16 cellular contexts compared by ENCODE assay signal in genomic region chr12:101856030-101856429, GRCh38. TPM values are rescaled to one million over a fixed set of nuclear protein-coding genes. Genes with fewer than 3 reads are reported as not detected.
DNase-seq lines count a peak whose midpoint lies in the region; ATAC-seq, FAIRE-seq and TF ChIP-seq lines count a peak whose summit lies in the region.
"Had no signal": no experiment of that assay in that cellular context is flagged by ENCODE, and none has a peak within 500 bp of the region (broad histone marks: within the 10 kb centered on the region; RNA-seq: fewer than 3 reads in every experiment).

No MANE protein-coding gene starts in this region.

- TF ChIP-seq RAD21 in GM12878 (IDR thresholded peaks at IDR 0.05; ENCODE audit: insufficient read depth, low read depth, low read length), result no peak

- peak overlapping the region; percentile 71 for H2AFZ ChIP-seq in GM12878 (ENCODE audit: control insufficient read depth, low read depth, low read length)
- H2AFZ ChIP-seq in osteoblast (ENCODE audit: low read length), result peak overlapping the region; percentile 54

- RAD21 ChIA-PET in GM12878 (lab: Charles Lee; ENCODE audit: unreplicated experiment), result interaction anchor here (0.7 to 2.7 kb wide), 6 partner anchors 9 to 46 kb away, joined by 3 to 16 read pairs (median 6); partner anchors contain the start of gene GNPTAB

- H3K4me2 ChIP-seq in GM12878 (ENCODE audit: control insufficient read depth, insufficient read depth), result peak overlapping the region; percentile 8; the same call in 1 of the 2 replicates
- no peak overlapping the region for H3K4me2 ChIP-seq in osteoblast (ENCODE audit: insufficient read depth, low read length)

- H3K4me3 ChIP-seq in HL-60 (replicated peaks; ENCODE audit: insufficient read depth, low read length), result no peak overlapping the region
- H3K4me3 ChIP-seq in GM12878, result no peak overlapping the region
- H3K4me3 ChIP-seq in osteoblast (ENCODE audit: insufficient read depth, low read length), result no peak overlapping the region
- H3K4me3 ChIP-seq in suprapubic skin, result no peak overlapping the region
- H3K4me3 ChIP-seq in HAP-1, result no peak overlapping the region
- H3K4me3 ChIP-seq: gastrocnemius medialis had no signal

- SMC1A ChIA-PET in GM12878 (lab: Charles Lee; ENCODE audit: uncharacterized antibody, unreplicated experiment), result interaction anchor here (0.7 to 2.5 kb wide), 19 partner anchors 9 to 876 kb away, joined by 3 to 18 read pairs (median 4); partner anchors contain the start of gene GNPTAB

- no peak for TF ChIP-seq POLR2A in GM12878 (IDR thresholded peaks at IDR 0.05; ENCODE audit: low read depth, low read length)
- no peak for TF ChIP-seq POLR2A in suprapubic skin (IDR thresholded peaks at IDR 0.05)

- intact Hi-C loops in CD14-positive monocyte (cut with micrococcal nuclease), result loop anchor here in 1 of 2 donors (10.0 kb wide), 1 partner anchor 49 kb away; no protein-coding TSS in a partner anchor
- intact Hi-C loops in GM12878 (cut with micrococcal nuclease; ENCODE audit: unreplicated experiment), result loop anchor here (2.0 kb wide), 1 partner anchor 77 kb away; no protein-coding TSS in a partner anchor

- no peaks in the 10 kb centered on the region for H3K36me3 ChIP-seq in GM12878 (ENCODE audit: control insufficient read depth in 2 of 2, insufficient read depth in 2 of 2, low read length in 1 of 2)
- H3K36me3 ChIP-seq in osteoblast (ENCODE audit: insufficient read depth, low read length), result no peaks in the 10 kb centered on the region
- H3K36me3 ChIP-seq in suprapubic skin, result no peaks in the 10 kb centered on the region
- no peaks in the 10 kb centered on the region for H3K36me3 ChIP-seq in HAP-1 (replicated peaks)
- H3K36me3 ChIP-seq: gastrocnemius medialis had no signal

- DNase-seq in CD14-positive monocyte (ENCODE audit: low spot score) (no peak), HL-60 (ENCODE audit: low read depth in 1 of 2, low spot score in 1 of 2) (peak in 1 of 2 experiments; percentile 56), GM12878 (ENCODE audit: low read depth, low spot score) (no peak), osteoblast (ENCODE audit: insufficient read length, low spot score, missing footprints) (no peak), suprapubic skin (ENCODE audit: low spot score in 2 of 2) (no peak), HAP-1 (ENCODE audit: low spot score in 2 of 2) (no peak)
- DNase-seq: activated CD4-positive, alpha-beta T cell treated with anti-CD3 and anti-CD28 coated beads, Interleukin-2, amount 10 ng/mL, durations not matched to agents 24 days and 14 days; activated gamma-delta T cell; DMS79 treated with DMSO at 0.1 percent for 48 hours; gastrocnemius medialis; mesendoderm; NCI-H1694 treated with DMSO at 0.1 percent for 48 hours; nephron progenitor cell; RPMI8226 had no signal

- H3K36me3 Mint-ChIP-seq in CD14-positive monocyte, result peaks cover 0 to 2% of the 10 kb centered on the region in 2 donors

- H3K9me3 Mint-ChIP-seq in CD14-positive monocyte, result peaks cover 4 to 12% (median 9%) of the 10 kb centered on the region in 7 donors
- H3K9me3 Mint-ChIP-seq: nephron progenitor cell had no signal

- no peak overlapping the region for H3K4me3 Mint-ChIP-seq in CD14-positive monocyte
- H3K4me3 Mint-ChIP-seq: activated CD4-positive, alpha-beta T cell treated with anti-CD3 and anti-CD28 coated beads, Interleukin-2, amount 10 ng/mL, durations not matched to agents 24 days and 14 days; nephron progenitor cell had no signal

- H3K79me2 ChIP-seq in GM12878 (ENCODE audit: control insufficient read depth, insufficient read depth, low read length), result no peaks in the 10 kb centered on the region
- H3K79me2 ChIP-seq in osteoblast (ENCODE audit: insufficient read depth, low read length), result no peaks in the 10 kb centered on the region

- peaks cover 63% of the 10 kb centered on the region for H3K4me1 ChIP-seq in GM12878 (ENCODE audit: control insufficient read depth, insufficient read depth, low read length)
- peaks cover 41% of the 10 kb centered on the region for H3K4me1 ChIP-seq in osteoblast (ENCODE audit: insufficient read depth, low read length)
- H3K4me1 ChIP-seq in suprapubic skin, result peaks cover 28% of the 10 kb centered on the region
- no peaks in the 10 kb centered on the region for H3K4me1 ChIP-seq in HAP-1
- H3K4me1 ChIP-seq: gastrocnemius medialis had no signal

- in situ Hi-C loops in GM12878 (cut with MboI) (no loop called here), HAP-1 (cut with MboI; ENCODE audit: low sequenced_read_pairs) (no loop called here)

- POLR2A ChIA-PET in GM12878 (lab: Charles Lee), result interaction anchor here (0.7 to 2.0 kb wide), 6 partner anchors 18 to 63 kb away, joined by 3 to 7 read pairs (median 3); partner anchors contain the start of gene DRAM1

- no peaks in the 10 kb centered on the region for H4K20me1 ChIP-seq in GM12878 (ENCODE audit: control insufficient read depth, insufficient read depth)
- no peaks in the 10 kb centered on the region for H4K20me1 ChIP-seq in osteoblast (ENCODE audit: insufficient read depth, low read length)

- H3K27ac ChIP-seq in HL-60 (replicated peaks) (peak overlapping the region; percentile 75), GM12878 (ENCODE audit: control insufficient read depth, insufficient read depth) (peak overlapping the region; percentile 75), osteoblast (ENCODE audit: low read depth, low read length) (no peak overlapping the region), suprapubic skin (no peak overlapping the region)
- H3K27ac ChIP-seq: gastrocnemius medialis had no signal

- 81% methylated on average over 3 of the region's 3 CpGs for WGBS in GM12878 (ENCODE audit: insufficient coverage, insufficient replicate concordance, low lambda C conversion rate, missing lambda C conversion rate)
- WGBS in suprapubic skin, result 95% methylated on average over 3 of the region's 3 CpGs

- H3K9ac ChIP-seq in GM12878 (ENCODE audit: control insufficient read depth, insufficient read depth, low read length), result no peak overlapping the region

- ATAC-seq in GM12878 (no peak), HG02571 (IDR thresholded peaks at IDR 0.05; ENCODE audit: unreplicated experiment) (no peak), GM18519 (IDR thresholded peaks at IDR 0.05; ENCODE audit: low FRiP score, unreplicated experiment) (no peak)
- ATAC-seq: gastrocnemius medialis had no signal

- BruUV-seq in GM12878 (replicated peaks; lab: Mats Ljungman, UMichigan), result no TSS peak

- H3K9me3 ChIP-seq in GM12878 (replicated peaks; ENCODE audit: control insufficient read depth, insufficient read depth, low read length), result peaks cover 10% of the 10 kb centered on the region
- no peaks in the 10 kb centered on the region for H3K9me3 ChIP-seq in osteoblast (ENCODE audit: low read depth, low read length)
- H3K9me3 ChIP-seq in suprapubic skin, result no peaks in the 10 kb centered on the region
- H3K9me3 ChIP-seq in HAP-1, result no peaks in the 10 kb centered on the region
- H3K9me3 ChIP-seq: gastrocnemius medialis had no signal

- H3K27me3 Mint-ChIP-seq in CD14-positive monocyte (ENCODE audit: low read depth in 3 of 3), result peaks cover 0 to 2% (median 1%) of the 10 kb centered on the region in 3 donors
- H3K27me3 Mint-ChIP-seq: activated CD4-positive, alpha-beta T cell treated with anti-CD3 and anti-CD28 coated beads, Interleukin-2, amount 10 ng/mL, durations not matched to agents 24 days and 14 days had no signal

- H3K27me3 ChIP-seq in HL-60 (ENCODE audit: insufficient read depth, poor library complexity, severe bottlenecking) (no peaks in the 10 kb centered on the region), GM12878 (replicated peaks in 1 of 2; ENCODE audit: control insufficient read depth in 2 of 2, insufficient read depth in 2 of 2, low read length in 1 of 2) (no peaks in the 10 kb centered on the region), osteoblast (ENCODE audit: insufficient read depth, low read length) (no peaks in the 10 kb centered on the region), suprapubic skin (no peaks in the 10 kb centered on the region), HAP-1 (ENCODE audit: low read depth) (no peaks in the 10 kb centered on the region)
- H3K27me3 ChIP-seq: gastrocnemius medialis had no signal

- FAIRE-seq in GM12878 (lab: Jason Lieb, UNC), result no peak

- CTCF ChIA-PET in GM12878 (lab: Yijun Ruan, JAX), result interaction anchor here (0.8 to 3.2 kb wide), 8 partner anchors 16 to 84 kb away, joined by 3 to 38 read pairs (median 3); no protein-coding TSS in a partner anchor

- peak overlapping the region; percentile 22 to 77 (median 72) for H3K27ac Mint-ChIP-seq in CD14-positive monocyte
- H3K27ac Mint-ChIP-seq: activated CD4-positive, alpha-beta T cell treated with anti-CD3 and anti-CD28 coated beads, Interleukin-2, amount 10 ng/mL, durations not matched to agents 24 days and 14 days; nephron progenitor cell had no signal

- TF ChIP-seq EP300 in GM12878 (IDR thresholded peaks at IDR 0.05; ENCODE audit: borderline replicate concordance in 1 of 2, control insufficient read depth in 1 of 2, low read depth in 2 of 2, low read length in 2 of 2), result no peak
- no peak for TF ChIP-seq EP300 in suprapubic skin (IDR thresholded peaks at IDR 0.05)

- no peak for TF ChIP-seq CTCF in CD14-positive monocyte (IDR thresholded peaks at IDR 0.05)
- no peak for TF ChIP-seq CTCF in HL-60 (IDR thresholded peaks at IDR 0.05; ENCODE audit: insufficient read depth, low read length)
- no peak for TF ChIP-seq CTCF in GM12878 (IDR thresholded peaks at IDR 0.05 in 2 of 3, conservative IDR thresholded peaks at IDR 0.05 in 1 of 3; ENCODE audit: control insufficient read depth in 2 of 3, extremely low read depth in 1 of 3, insufficient read depth in 1 of 3, low read depth in 3 of 3, low read length in 3 of 3)
- TF ChIP-seq CTCF in osteoblast (IDR thresholded peaks at IDR 0.05; ENCODE audit: extremely low read depth, low read depth, low read length), result no peak
- no peak for TF ChIP-seq CTCF in suprapubic skin (IDR thresholded peaks at IDR 0.05)

- H3K4me1 Mint-ChIP-seq in CD14-positive monocyte, result peaks cover 42% of the 10 kb centered on the region

RNA-seq across cellular contexts. Expression of gene DRAM1, which starts 21.4 kb away (rescaled TPM):
- polyA plus RNA-seq in CD14-positive monocyte, result 10 to 100 TPM; 43.0 to 49.7 TPM
- 283 and 300 TPM in 2 replicates for total RNA-seq in GM12878 (2013; cell fraction: nucleolus; rRNA removed)
- 34.0 and 41.1 TPM in 2 replicates for total RNA-seq in GM12878 (2014; rRNA removed)
- 35.2 and 39.4 TPM in 2 replicates for total RNA-seq in GM12878 (2014; rRNA removed; fragmentation: Illumina TruSeq; extraction: Trizol)
- total RNA-seq in GM12878 (2021), result 38.7 and 41.6 TPM in 2 replicates
- 17.1 TPM for polyA plus RNA-seq in GM12878 (2011; ENCODE audit: low read depth)
- polyA plus RNA-seq in GM12878 (2011; rRNA removed), result 58.7 and 67.3 TPM in 2 replicates
- 25.7 and 35.5 TPM in 2 replicates for polyA plus RNA-seq in GM12878 (2011; cell fraction: cytosol; rRNA removed)
- 22.0 and 23.4 TPM in 2 replicates for polyA plus RNA-seq in GM12878 (2011; cell fraction: nucleus; rRNA removed)
- polyA plus RNA-seq in GM12878 (2012), result 32.6 and 42.2 TPM in 2 replicates
- 32.9 and 57.7 TPM in 2 replicates for polyA plus RNA-seq in GM12878 (2014; fragmentation: Illumina TruSeq; extraction: Trizol)
- polyA plus RNA-seq in GM12878 (2014; fragmentation: Nextera tagmentation; extraction: Ambion mirVana), result 10 to 100 TPM; 22.4 to 34.8 TPM
- polyA plus RNA-seq in GM12878 (2014; rRNA removed), result 45.9 and 47.2 TPM in 2 replicates
- 10 to 100 TPM; 89.1 to 91.5 TPM for polyA plus RNA-seq in GM12878 (2016; fragmentation: Nextera tagmentation; extraction: Ambion mirVana)
- 76.8 and 90.8 TPM in 2 replicates for polyA minus RNA-seq in GM12878 (2011; rRNA and poly(A)+ RNA removed)
- 12.6 and 17.9 TPM in 2 replicates for polyA minus RNA-seq in GM12878 (2011; cell fraction: cytosol; rRNA and poly(A)+ RNA removed)
- polyA minus RNA-seq in GM12878 (2011; cell fraction: nucleus; rRNA and poly(A)+ RNA removed), result 56.1 and 123 TPM in 2 replicates
- 141 and 150 TPM in 2 replicates for total RNA-seq in osteoblast
- total RNA-seq in suprapubic skin, result 1 to 10 TPM; 4.8 to 7.4 (median 6.9) TPM

RNA-seq across cellular contexts. Expression of gene GNPTAB, which starts 25.3 kb away (rescaled TPM):
- polyA plus RNA-seq in CD14-positive monocyte (10 to 100 TPM; 24.1 to 29.1 TPM), GM12878 (2011; rRNA removed) (37.4 and 52.1 TPM in 2 replicates), GM12878 (2014; fragmentation: Illumina TruSeq; extraction: Trizol) (36.8 and 43.9 TPM in 2 replicates), GM12878 (2014; fragmentation: Nextera tagmentation; extraction: Ambion mirVana) (10 to 100 TPM in 1 of 2 experiments, 1 to 10 TPM in 1; 9.8 to 10.5 TPM), GM12878 (2014; rRNA removed) (21.5 and 24.9 TPM in 2 replicates), GM12878 (2016; fragmentation: Nextera tagmentation; extraction: Ambion mirVana) (10 to 100 TPM; 34.5 to 38.0 TPM)
- 233 and 257 TPM in 2 replicates for total RNA-seq in GM12878 (2013; cell fraction: nucleolus; rRNA removed)
- total RNA-seq in GM12878 (2014; rRNA removed) (32.0 and 33.6 TPM in 2 replicates), GM12878 (2014; rRNA removed; fragmentation: Illumina TruSeq; extraction: Trizol) (36.8 and 38.9 TPM in 2 replicates), GM12878 (2021) (31.3 and 36.0 TPM in 2 replicates), osteoblast (93.0 and 93.1 TPM in 2 replicates), suprapubic skin (10 to 100 TPM; 25.0 to 68.2 (median 45.8) TPM)
- polyA plus RNA-seq in GM12878 (2011; ENCODE audit: low read depth), result 15.3 TPM
- polyA plus RNA-seq in GM12878 (2011; cell fraction: cytosol; rRNA removed), result 20.2 and 21.0 TPM in 2 replicates
- polyA plus RNA-seq in GM12878 (2011; cell fraction: nucleus; rRNA removed), result 19.2 and 25.4 TPM in 2 replicates
- 18.9 and 21.7 TPM in 2 replicates for polyA plus RNA-seq in GM12878 (2012)
- 60.5 and 80.5 TPM in 2 replicates for polyA minus RNA-seq in GM12878 (2011; rRNA and poly(A)+ RNA removed)
- 14.0 and 15.3 TPM in 2 replicates for polyA minus RNA-seq in GM12878 (2011; cell fraction: cytosol; rRNA and poly(A)+ RNA removed)
- 24.1 and 46.2 TPM in 2 replicates for polyA minus RNA-seq in GM12878 (2011; cell fraction: nucleus; rRNA and poly(A)+ RNA removed)

Comparison
In these comparisons a context has a peak if more than half of its experiments do, and no peak if none do; other contexts are left out.
1. H3K27ac ChIP-seq: peak in HL-60 (single experiment) and GM12878 (single experiment); none in osteoblast (single experiment) and suprapubic skin (single experiment).
2. RNA of gene DRAM1, which starts 21.4 kb away (total RNA-seq): 141 to 150 TPM in osteoblast and 34.0 to 300 TPM in GM12878; 4.8 to 7.4 TPM in suprapubic skin; every median in the first group is over 4 times any median in the second.